ENCODE assay signal across 9 cellular contexts in genomic region chr22:45308624-45309421, GRCh38. TPM values are rescaled to one million over a fixed set of nuclear protein-coding genes. Genes with fewer than 3 reads are reported as not detected.
DNase-seq lines count a peak whose midpoint lies in the region; ATAC-seq and TF ChIP-seq lines count a peak whose summit lies in the region.
"Had no signal": no experiment of that assay in that cellular context is flagged by ENCODE, and none has a peak within 500 bp of the region (broad histone marks: within the 10 kb centered on the region; RNA-seq: fewer than 3 reads in every experiment).

No MANE protein-coding gene starts in this region.

- ATAC-seq in HG03565 (IDR thresholded peaks at IDR 0.05; ENCODE audit: unreplicated experiment) (no peak), HG03175 (IDR thresholded peaks at IDR 0.05; ENCODE audit: unreplicated experiment) (no peak)

- peak overlapping the region; percentile 54 for H3K4me3 ChIP-seq in mucosa of stomach (ENCODE audit: low read length)

- no peaks in the 10 kb centered on the region for H3K27me3 Mint-ChIP-seq in chondrocyte (ENCODE audit: low read depth)

- no peaks in the 10 kb centered on the region for H3K27me3 ChIP-seq in mucosa of stomach (ENCODE audit: control insufficient read depth, insufficient read depth, low read length)

- H3K36me3 Mint-ChIP-seq in chondrocyte (ENCODE audit: low read depth) = peaks cover 1% of the 10 kb centered on the region

- peak overlapping the region; percentile 75 for H3K27ac Mint-ChIP-seq in chondrocyte (ENCODE audit: unreplicated experiment)

- peak overlapping the region; percentile 74 for H3K4me3 Mint-ChIP-seq in chondrocyte (ENCODE audit: unreplicated experiment)

- H3K9ac ChIP-seq in mucosa of stomach (ENCODE audit: low read length) = peak overlapping the region; percentile 77

- H3K4me1 Mint-ChIP-seq in chondrocyte (ENCODE audit: low read depth) = peaks cover 24% of the 10 kb centered on the region

- no peaks in the 10 kb centered on the region for H3K9me3 Mint-ChIP-seq in chondrocyte (ENCODE audit: low read depth)

- peak; percentile 49 for DNase-seq in ELF-1 (ENCODE audit: low read depth, low spot score)
- DNase-seq in NCI-H69 (lab: John Stamatoyannopoulos, UW) = peak; percentile 30
- DNase-seq in chondrocyte (ENCODE audit: low spot score) = no peak
- no peak for DNase-seq in effector CD4-positive, alpha-beta T cell
- DNase-seq in NCI-H2081 (lab: John Stamatoyannopoulos, UW) = no peak

- H3K9me3 ChIP-seq in mucosa of stomach (ENCODE audit: control insufficient read depth, low read length) = no peaks in the 10 kb centered on the region

- no peaks in the 10 kb centered on the region for H3K36me3 ChIP-seq in mucosa of stomach (ENCODE audit: control insufficient read depth, insufficient read depth, low read length)

- no peak for TF ChIP-seq CTCF in chondrocyte (IDR thresholded peaks at IDR 0.05)

- peaks cover 31% of the 10 kb centered on the region for H3K4me1 ChIP-seq in mucosa of stomach (ENCODE audit: control insufficient read depth, insufficient read depth, low read length)

RNA-seq across cellular contexts. Expression of gene FAM118A, which starts 0.9 kb away (rescaled TPM):
- total RNA-seq in chondrocyte = 64.6 to 72.6 TPM (median 68.7 TPM) in 3 replicates

RNA-seq across cellular contexts. Expression of gene UPK3A, which starts 24.1 kb away (rescaled TPM):
- total RNA-seq in chondrocyte = not detected in 3 replicates
- total RNA-seq: RPMI7951 had no signal

Comparison
In these comparisons a context has a peak if more than half of its experiments do, and no peak if none do; other contexts are left out.
1. DNase-seq: peak in ELF-1 (single experiment) and NCI-H69 (single experiment); none in chondrocyte (single experiment), effector CD4-positive, alpha-beta T cell (single experiment) and NCI-H2081 (0 of 2).